In genomic region chr4:140113653-140114052, GRCh38 we compare ENCODE assay signal across 17 cellular contexts. TPM values are rescaled to one million over a fixed set of nuclear protein-coding genes. Genes with fewer than 3 reads are reported as not detected.
DNase-seq lines count a peak whose midpoint lies in the region; ATAC-seq and TF ChIP-seq lines count a peak whose summit lies in the region.
"Had no signal": no experiment of that assay in that cellular context is flagged by ENCODE, and none has a peak within 500 bp of the region (broad histone marks: within the 10 kb centered on the region; RNA-seq: fewer than 3 reads in every experiment).

No MANE protein-coding gene starts in this region.

- no peak overlapping the region for H3K27ac Mint-ChIP-seq in osteocyte (ENCODE audit: unreplicated experiment)
- H3K27ac Mint-ChIP-seq: CD4-positive, CD25-positive, alpha-beta regulatory T cell had no signal

- H3K4me1 Mint-ChIP-seq in osteocyte (ENCODE audit: unreplicated experiment) = peaks cover 25% of the 10 kb centered on the region

- no peaks in the 10 kb centered on the region for H3K36me3 Mint-ChIP-seq in osteocyte (ENCODE audit: unreplicated experiment)
- H3K36me3 Mint-ChIP-seq: CD4-positive, CD25-positive, alpha-beta regulatory T cell had no signal

- ATAC-seq in GM21390 (IDR thresholded peaks at IDR 0.05; ENCODE audit: unreplicated experiment) = peak; percentile 55
- peak; percentile 51 for ATAC-seq in HG03139 (IDR thresholded peaks at IDR 0.05; ENCODE audit: unreplicated experiment)
- ATAC-seq in left colon = peak; percentile 38

- TF ChIP-seq CTCF in osteocyte (IDR thresholded peaks at IDR 0.05) = no peak

- intact Hi-C loops in left colon (cut with DNase I, micrococcal nuclease) = no loop called here

- H3K27me3 Mint-ChIP-seq in osteocyte (ENCODE audit: unreplicated experiment) = no peaks in the 10 kb centered on the region
- H3K27me3 Mint-ChIP-seq: CD4-positive, CD25-positive, alpha-beta regulatory T cell had no signal

- H3K9me3 Mint-ChIP-seq in osteocyte (ENCODE audit: unreplicated experiment) = no peaks in the 10 kb centered on the region

- no peak for DNase-seq in left colon
- no peak for DNase-seq in activated naive CD4-positive, alpha-beta T cell treated with anti-CD3 and anti-CD28 coated beads, Interleukin-2, amount 50 U/mL, for 16 hours
- DNase-seq in NCI-H2227 (lab: John Stamatoyannopoulos, UW; ENCODE audit: unreplicated experiment) = no peak
- DNase-seq in osteocyte (ENCODE audit: extremely low spot score, unreplicated experiment) = no peak
- DNase-seq in Kasumi-1 (lab: John Stamatoyannopoulos, UW) = no peak
- DNase-seq: Caco-2; CD4-positive, CD25-positive, alpha-beta regulatory T cell; DMS153; EL; NCI-H1105 treated with DMSO at 0.1 percent for 48 hours; NCI-H187; NCI-H526 treated with DMSO at 0.1 percent for 48 hours; NK-92 treated with Interleukin-12 subunit alpha and Interleukin-12 subunit beta, amount 100 ng/mL, for 24 hours; SHP77 treated with DMSO at 0.1 percent for 48 hours; T-helper 1 cell had no signal

- no peak overlapping the region for H3K4me3 Mint-ChIP-seq in osteocyte (ENCODE audit: unreplicated experiment)
- H3K4me3 Mint-ChIP-seq: CD4-positive, CD25-positive, alpha-beta regulatory T cell had no signal

RNA-seq across cellular contexts. Expression of gene MAML3, which starts 40.3 kb away (rescaled TPM):
- total RNA-seq in left colon (10 to 100 TPM; 11.8 to 14.6 TPM), osteocyte (8.0 and 8.2 TPM in 2 replicates)
